ENCODE assay signal across 9 cellular contexts in the genomic region with DNA sequence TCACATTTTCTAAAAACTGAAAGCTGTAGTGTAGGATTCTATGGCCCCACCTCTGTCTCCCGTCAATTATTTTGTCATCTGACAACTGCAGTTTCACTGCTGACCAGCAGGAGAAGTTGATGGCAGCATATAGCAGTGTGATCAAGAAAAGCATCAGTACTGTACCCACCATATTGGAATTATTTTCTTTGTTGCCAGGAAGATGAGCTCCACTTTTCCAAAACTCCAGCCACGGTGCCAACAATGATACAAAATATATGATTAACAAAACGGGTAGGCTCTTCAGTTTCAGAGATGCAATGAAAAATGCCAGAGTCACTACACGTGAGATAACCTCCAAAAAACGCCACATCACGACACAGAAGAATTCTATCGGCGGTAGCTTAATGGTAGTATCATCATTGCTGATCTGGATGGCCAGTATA. TPM values are rescaled to one million over a fixed set of nuclear protein-coding genes. Genes with fewer than 3 reads are reported as not detected.
DNase-seq lines count a peak whose midpoint lies in the region; ATAC-seq, FAIRE-seq and TF ChIP-seq lines count a peak whose summit lies in the region.
"Had no signal": no experiment of that assay in that cellular context is flagged by ENCODE, and none has a peak within 500 bp of the region (broad histone marks: within the 10 kb centered on the region; RNA-seq: fewer than 3 reads in every experiment).

No MANE protein-coding gene starts in this region.

- intact Hi-C loops in activated CD4-positive, alpha-beta T cell treated with anti-CD3 and anti-CD28 coated beads, Interleukin-2, amount 10 ng/mL, durations not matched to agents 24 days and 14 days (cut with micrococcal nuclease), result no loop called here
- intact Hi-C loops in K562 (cut with micrococcal nuclease), result no loop called here

- FAIRE-seq in K562 (lab: Jason Lieb, UNC), result peak; percentile 83

- H3K4me2 ChIP-seq in K562 (ENCODE audit: insufficient read depth, low read length), result no peak overlapping the region

- no peak overlapping the region for H3K9ac ChIP-seq in K562 (ENCODE audit: insufficient read depth in 1 of 2, low read depth in 2 of 2, low read length in 2 of 2)

- H3K4me3 Mint-ChIP-seq in activated CD4-positive, alpha-beta T cell treated with anti-CD3 and anti-CD28 coated beads, Interleukin-2, amount 10 ng/mL, durations not matched to agents 24 days and 14 days, result no peak overlapping the region
- H3K4me3 Mint-ChIP-seq in type B pancreatic cell, result no peak overlapping the region
- no peak overlapping the region for H3K4me3 Mint-ChIP-seq in activated T-cell treated with anti-CD3 and anti-CD28 coated beads, Interleukin-2, amount 50 U/mL, for 24 hours

- WGBS in K562 (ENCODE audit: insufficient coverage, low coverage, missing lambda C conversion rate), result 30% methylated on average over 8 of the region's 8 CpGs

- peak; percentile 95 for ATAC-seq in K562
- no peak for ATAC-seq in GM18858 (IDR thresholded peaks at IDR 0.05; ENCODE audit: unreplicated experiment)

- no peaks in the 10 kb centered on the region for H3K9me3 ChIP-seq in K562 (replicated peaks; ENCODE audit: control insufficient read depth, insufficient read depth, low read depth, low read length)

- H3K27me3 Mint-ChIP-seq in activated CD4-positive, alpha-beta T cell treated with anti-CD3 and anti-CD28 coated beads, Interleukin-2, amount 10 ng/mL, durations not matched to agents 24 days and 14 days, result peaks cover 8% of the 10 kb centered on the region
- no peaks in the 10 kb centered on the region for H3K27me3 Mint-ChIP-seq in type B pancreatic cell
- H3K27me3 Mint-ChIP-seq in activated T-cell treated with anti-CD3 and anti-CD28 coated beads, Interleukin-2, amount 50 U/mL, for 24 hours, result peaks cover 8% of the 10 kb centered on the region

- H2AFZ ChIP-seq in K562 (ENCODE audit: low read depth, low read length), result no peak overlapping the region

- CTCF ChIA-PET in K562 (lab: Yijun Ruan, JAX; ENCODE audit: low intra/inter-chr PET ratio), result no interaction called here

- POLR2A ChIA-PET in K562 (lab: Yijun Ruan, JAX), result interaction anchor here (0.6 to 1.5 kb wide), 9 partner anchors 10 to 182 kb away, joined by 3 to 7 read pairs (median 3); no protein-coding TSS in a partner anchor

- no peaks in the 10 kb centered on the region for H3K79me2 ChIP-seq in K562 (ENCODE audit: control insufficient read depth, insufficient read depth, low read length)

- H3K36me3 Mint-ChIP-seq in activated CD4-positive, alpha-beta T cell treated with anti-CD3 and anti-CD28 coated beads, Interleukin-2, amount 10 ng/mL, durations not matched to agents 24 days and 14 days (ENCODE audit: low read depth), result no peaks in the 10 kb centered on the region
- H3K36me3 Mint-ChIP-seq in type B pancreatic cell, result no peaks in the 10 kb centered on the region
- H3K36me3 Mint-ChIP-seq in activated T-cell treated with anti-CD3 and anti-CD28 coated beads, Interleukin-2, amount 50 U/mL, for 24 hours (ENCODE audit: low read depth), result no peaks in the 10 kb centered on the region

- TF ChIP-seq EP300 in K562 (IDR thresholded peaks at IDR 0.05; ENCODE audit: low read length), result peak; percentile 29; the same call in 1 of the 2 replicates

- peak; percentile 58 for DNase-seq in activated CD4-positive, alpha-beta T cell treated with anti-CD3 and anti-CD28 coated beads, Interleukin-2, amount 10 ng/mL, durations not matched to agents 24 days and 14 days
- no peak for DNase-seq in activated CD4-positive, alpha-beta T cell treated with anti-CD3 and anti-CD28 coated beads, Interleukin-2, amount 50 U/mL, for 4 hours
- peak; percentile 70 to 86 (median 78) for DNase-seq in K562 (ENCODE audit: extremely low read depth in 1 of 4, low spot score in 3 of 4)
- DNase-seq in type B pancreatic cell (ENCODE audit: extremely low spot score, unreplicated experiment), result no peak
- DNase-seq in activated T-cell treated with anti-CD3 and anti-CD28 coated beads, Interleukin-2, amount 50 U/mL, for 24 hours, result no peak
- DNase-seq in stimulated activated CD4-positive, alpha-beta T cell treated with anti-CD3 and anti-CD28 coated beads, Interleukin-2, amount 100 ng/mL, for 48 hours, result no peak

- TF ChIP-seq CTCF in LNCAP (IDR thresholded peaks at IDR 0.05), result peak; percentile 65
- TF ChIP-seq CTCF in K562 (IDR thresholded peaks at IDR 0.05 in 2 of 3, conservative IDR thresholded peaks at IDR 0.05 in 1 of 3; ENCODE audit: insufficient read depth in 2 of 3, low read depth in 1 of 3, low read length in 3 of 3), result peak; percentile 84 to 96 (median 88)
- peak; percentile 58 for TF ChIP-seq CTCF in type B pancreatic cell (conservative IDR thresholded peaks at IDR 0.05)

- TF ChIP-seq POLR2A in K562 (conservative IDR thresholded peaks at IDR 0.05), result no peak

- BruUV-seq in K562 (replicated peaks; lab: Mats Ljungman, UMichigan), result no TSS peak

- H3K27me3 ChIP-seq in K562 (ENCODE audit: control insufficient read depth in 2 of 2, insufficient read depth in 2 of 2, low read length in 2 of 2), result no peaks in the 10 kb centered on the region

- peaks cover 0 to 7% of the 10 kb centered on the region in 2 experiments; a peak in 3 of 5 replicates for H3K4me1 ChIP-seq in K562 (replicated peaks in 1 of 2; ENCODE audit: control insufficient read depth in 2 of 2, insufficient read depth in 2 of 2, low read length in 2 of 2)

- peaks cover 24% of the 10 kb centered on the region for H3K36me3 ChIP-seq in K562 (ENCODE audit: control insufficient read depth, insufficient read depth, low read length)

- in situ Hi-C loops in K562 (cut with MboI), result no loop called here

- H3K27ac Mint-ChIP-seq in activated CD4-positive, alpha-beta T cell treated with anti-CD3 and anti-CD28 coated beads, Interleukin-2, amount 10 ng/mL, durations not matched to agents 24 days and 14 days, result no peak overlapping the region
- H3K27ac Mint-ChIP-seq in type B pancreatic cell, result no peak overlapping the region
- H3K27ac Mint-ChIP-seq in activated T-cell treated with anti-CD3 and anti-CD28 coated beads, Interleukin-2, amount 50 U/mL, for 24 hours, result no peak overlapping the region

- H4K20me1 ChIP-seq in K562 (replicated peaks; ENCODE audit: control insufficient read depth, insufficient read depth, low read length), result no peaks in the 10 kb centered on the region

- H3K9me3 Mint-ChIP-seq in activated CD4-positive, alpha-beta T cell treated with anti-CD3 and anti-CD28 coated beads, Interleukin-2, amount 10 ng/mL, durations not matched to agents 24 days and 14 days, result no peaks in the 10 kb centered on the region
- H3K9me3 Mint-ChIP-seq in type B pancreatic cell, result no peaks in the 10 kb centered on the region
- H3K9me3 Mint-ChIP-seq in activated T-cell treated with anti-CD3 and anti-CD28 coated beads, Interleukin-2, amount 50 U/mL, for 24 hours, result no peaks in the 10 kb centered on the region

- no peak overlapping the region for H3K27ac ChIP-seq in K562 (ENCODE audit: extremely low read depth, low read depth, low read length)

- peak in 1 of 2 experiments; percentile 62; a peak in 2 of 4 replicates for TF ChIP-seq RAD21 in K562 (CRISPR knock-in tag; conservative IDR thresholded peaks at IDR 0.05 in 1 of 2, IDR thresholded peaks at IDR 0.05 in 1 of 2)

- no peak overlapping the region for H3K4me3 ChIP-seq in K562
- H3K4me3 ChIP-seq: lung had no signal

- no peaks in the 10 kb centered on the region for H3K4me1 Mint-ChIP-seq in activated CD4-positive, alpha-beta T cell treated with anti-CD3 and anti-CD28 coated beads, Interleukin-2, amount 10 ng/mL, durations not matched to agents 24 days and 14 days
- no peaks in the 10 kb centered on the region for H3K4me1 Mint-ChIP-seq in type B pancreatic cell (ENCODE audit: unreplicated experiment)
- no peaks in the 10 kb centered on the region for H3K4me1 Mint-ChIP-seq in activated T-cell treated with anti-CD3 and anti-CD28 coated beads, Interleukin-2, amount 50 U/mL, for 24 hours (ENCODE audit: low read depth)

- H3K9me1 ChIP-seq in K562 (ENCODE audit: control insufficient read depth, insufficient read depth, low read length), result no peaks in the 10 kb centered on the region

RNA-seq across cellular contexts. Expression of a gene that starts 41.3 kb away (rescaled TPM):
- total RNA-seq in activated CD4-positive, alpha-beta T cell treated with anti-CD3 and anti-CD28 coated beads, Interleukin-2, amount 10 ng/mL, durations not matched to agents 24 days and 14 days, result not detected in 2 replicates
- 16.1 and 61.9 TPM in 2 replicates for total RNA-seq in K562 (2011; cell fraction: chromatin; rRNA removed; ENCODE audit: low replicate concordance)
- 10.8 and 13.3 TPM in 2 replicates for total RNA-seq in K562 (2011; cell fraction: nucleolus; rRNA removed)
- total RNA-seq in K562 (2011; cell fraction: nucleoplasm; rRNA removed), result 27.7 and 41.4 TPM in 2 replicates
- 3.5 and 3.6 TPM in 2 replicates for total RNA-seq in K562 (2014; rRNA removed)
- 10.0 and 10.5 TPM in 2 replicates for total RNA-seq in K562 (2014; rRNA removed; fragmentation: Illumina TruSeq; extraction: Trizol)
- 8.8 and 9.2 TPM in 2 replicates for total RNA-seq in K562 (2015; rRNA removed; fragmentation: Illumina TruSeq; extraction: Trizol)
- total RNA-seq in K562 (2021), result 11.3 and 11.5 TPM in 2 replicates
- 6.1 and 6.8 TPM in 2 replicates for polyA plus RNA-seq in K562 (2011; rRNA removed)
- polyA plus RNA-seq in K562 (2011; cell fraction: cytosol; rRNA removed), result 1.0 and 3.2 TPM in 2 replicates
- polyA plus RNA-seq in K562 (2011; cell fraction: nucleus; rRNA removed), result 9.4 and 15.7 TPM in 2 replicates
- 5.1 and 6.2 TPM in 2 replicates for polyA plus RNA-seq in K562 (2012)
- 6.9 and 7.1 TPM in 2 replicates for polyA plus RNA-seq in K562 (2014; fragmentation: Illumina TruSeq; extraction: Trizol)
- 1 to 10 TPM; 3.7 to 5.1 TPM for polyA plus RNA-seq in K562 (2014; fragmentation: Nextera tagmentation; extraction: Ambion mirVana)
- polyA plus RNA-seq in K562 (2014; rRNA removed), result 11.1 and 11.2 TPM in 2 replicates
- polyA minus RNA-seq in K562 (2011; rRNA and poly(A)+ RNA removed), result 14.8 and 18.2 TPM in 2 replicates
- polyA minus RNA-seq in K562 (2011; cell fraction: cytosol; rRNA and poly(A)+ RNA removed), result 6.2 and 6.5 TPM in 2 replicates
- 10.2 and 19.5 TPM in 2 replicates for polyA minus RNA-seq in K562 (2011; cell fraction: nucleus; rRNA and poly(A)+ RNA removed)
- not detected in 2 replicates for total RNA-seq in type B pancreatic cell (ENCODE audit: low replicate concordance)
- total RNA-seq: lung had no signal

Comparison
In these comparisons a context has a peak if more than half of its experiments do, and no peak if none do; other contexts are left out.
1. DNase-seq: peak in activated CD4-positive, alpha-beta T cell treated with anti-CD3 and anti-CD28 coated beads, Interleukin-2, amount 10 ng/mL, durations not matched to agents 24 days and 14 days (single experiment) and K562 (4 of 4); none in activated CD4-positive, alpha-beta T cell treated with anti-CD3 and anti-CD28 coated beads, Interleukin-2, amount 50 U/mL, for 4 hours (0 of 2), type B pancreatic cell (single experiment), activated T-cell treated with anti-CD3 and anti-CD28 coated beads, Interleukin-2, amount 50 U/mL, for 24 hours (single experiment) and stimulated activated CD4-positive, alpha-beta T cell treated with anti-CD3 and anti-CD28 coated beads, Interleukin-2, amount 100 ng/mL, for 48 hours (0 of 2).
2. Peak in every context shown above with its lines, with median percentiles within 50 percentile points of each other: CTCF ChIP-seq.